Comparison of ENCODE assay signal across 8 cellular contexts in the genomic region with DNA sequence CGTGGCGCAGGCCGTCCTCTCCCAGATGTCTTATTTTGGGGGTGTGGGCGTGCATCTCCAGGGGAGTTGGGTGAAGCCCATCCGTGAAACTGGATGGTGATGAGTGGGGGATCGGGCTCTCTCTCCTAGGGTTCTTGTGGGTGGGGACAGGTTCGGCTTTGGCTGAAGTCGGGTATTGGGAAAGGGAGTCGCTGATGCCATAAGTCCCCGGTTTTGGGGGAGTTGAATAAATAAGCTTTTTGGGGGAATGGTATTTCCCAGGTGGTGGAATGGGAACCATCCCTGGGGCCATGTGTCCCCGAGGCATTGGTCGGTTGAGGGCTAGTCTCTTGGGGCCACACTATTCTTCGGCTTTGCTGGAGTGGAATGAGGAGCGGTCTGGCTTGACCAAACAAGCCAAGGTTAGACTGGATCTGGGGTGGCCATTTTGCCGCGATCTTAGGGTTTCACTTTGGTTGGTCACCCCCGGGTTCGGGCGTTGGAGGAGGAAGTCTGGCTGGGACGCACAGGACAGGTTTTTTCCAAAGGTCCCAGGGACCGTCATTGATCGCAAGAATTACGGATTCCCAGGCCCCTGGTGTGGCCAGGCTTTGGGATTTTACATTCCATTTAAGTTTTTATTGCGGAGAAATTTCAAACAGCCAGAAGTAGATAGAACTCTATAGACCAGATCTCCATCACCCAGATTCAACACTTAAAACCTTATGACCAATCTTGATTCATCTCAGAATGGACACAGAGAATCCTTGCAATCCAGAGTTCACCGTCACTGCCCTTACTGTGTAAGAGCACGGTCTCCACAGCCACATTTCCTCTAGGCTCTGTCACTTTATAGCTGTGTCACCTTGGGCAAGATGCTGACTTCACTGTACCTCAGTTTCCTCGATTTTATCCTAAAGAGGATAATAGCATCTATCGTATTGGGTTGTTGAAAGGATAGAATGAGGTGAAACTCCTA. TPM values are rescaled to one million over a fixed set of nuclear protein-coding genes. Genes with fewer than 3 reads are reported as not detected.
DNase-seq lines count a peak whose midpoint lies in the region; ATAC-seq and TF ChIP-seq lines count a peak whose summit lies in the region.

No MANE protein-coding gene starts in this region.

- H3K4me1 ChIP-seq in Caco-2 (0 out of 2 replicates have a peak, but pooled peaks cover 13% of the 10 kb centered on the region), iPS-18a (ENCODE audit: control insufficient read depth, low read depth, low read length) (peaks cover 9% of the 10 kb centered on the region)

- H3K9me3 Mint-ChIP-seq in Caco-2 (ENCODE audit: unreplicated experiment): peaks cover 26% of the 10 kb centered on the region
- H3K9me3 Mint-ChIP-seq in activated naive CD8-positive, alpha-beta T cell treated with anti-CD3 and anti-CD28 coated beads, Interleukin-2, amount 10 ng/mL, durations not matched to agents 7 days and 5 days: peaks cover 12% of the 10 kb centered on the region
- H3K9me3 Mint-ChIP-seq in stimulated activated memory B cell treated with anti-CD40 and anti-IgM and Interleukin-4, amounts not matched to agents 10 μg/mL and 1 μg/mL and 100 μg/mL, for 72 hours: peaks cover 13% of the 10 kb centered on the region

- TSS peak; percentile 58 for BruUV-seq in Caco-2 (replicated peaks; lab: Mats Ljungman, UMichigan)

- peaks cover 17% of the 10 kb centered on the region for H3K4me1 Mint-ChIP-seq in Caco-2 (ENCODE audit: low read depth, unreplicated experiment)
- peaks cover 10% of the 10 kb centered on the region for H3K4me1 Mint-ChIP-seq in activated naive CD8-positive, alpha-beta T cell treated with anti-CD3 and anti-CD28 coated beads, Interleukin-2, amount 10 ng/mL, durations not matched to agents 7 days and 5 days
- H3K4me1 Mint-ChIP-seq in stimulated activated memory B cell treated with anti-CD40 and anti-IgM and Interleukin-4, amounts not matched to agents 10 μg/mL and 1 μg/mL and 100 μg/mL, for 72 hours: peaks cover 41% of the 10 kb centered on the region

- DNase-seq in Caco-2 (peak; percentile 41 to 46), HL-60 (ENCODE audit: low read depth in 1 of 2, low spot score in 1 of 2) (peak in 1 of 2 experiments; percentile 15), D341Med (ENCODE audit: low spot score) (no peak), NCI-H187 (lab: John Stamatoyannopoulos, UW) (no peak)
- no peak for DNase-seq in activated naive CD8-positive, alpha-beta T cell treated with anti-CD3 and anti-CD28 coated beads, Interleukin-2, amount 10 ng/mL, durations not matched to agents 7 days and 5 days
- no peak for DNase-seq in effector CD8-positive, alpha-beta T cell (lab: John Stamatoyannopoulos, UW)

- POLR2A ChIA-PET in Caco-2 (lab: Charles Lee): interaction anchor here (0.6 to 1.5 kb wide), 7 partner anchors 34 to 303 kb away, joined by 3 to 18 read pairs (median 4); a partner anchor contains a TSS
- POLR2A ChIA-PET in activated naive CD8-positive, alpha-beta T cell treated with anti-CD3 and anti-CD28 coated beads, Interleukin-2, amount 10 ng/mL, durations not matched to agents 7 days and 5 days (lab: Charles Lee): interaction anchor here (0.9 to 3.1 kb wide), 4 partner anchors 151 to 1763 kb away, joined by 3 to 24 read pairs (median 4); a partner anchor contains a TSS

- H3K9ac ChIP-seq in iPS-18a (ENCODE audit: low read length): peak overlapping the region; percentile 87

- H3K36me3 ChIP-seq in Caco-2 (ENCODE audit: control insufficient read depth, insufficient read depth, low read length) (peaks cover 3% of the 10 kb centered on the region; the same call in 1 of the 2 replicates), iPS-18a (ENCODE audit: control insufficient read depth, low read depth, low read length) (no peaks in the 10 kb centered on the region)

- H3K27me3 Mint-ChIP-seq in Caco-2 (ENCODE audit: insufficient read depth, unreplicated experiment): no peaks in the 10 kb centered on the region
- peaks cover 10% of the 10 kb centered on the region for H3K27me3 Mint-ChIP-seq in activated naive CD8-positive, alpha-beta T cell treated with anti-CD3 and anti-CD28 coated beads, Interleukin-2, amount 10 ng/mL, durations not matched to agents 7 days and 5 days
- H3K27me3 Mint-ChIP-seq in stimulated activated memory B cell treated with anti-CD40 and anti-IgM and Interleukin-4, amounts not matched to agents 10 μg/mL and 1 μg/mL and 100 μg/mL, for 72 hours: peaks cover 28% of the 10 kb centered on the region

- H3K4me3 ChIP-seq in Caco-2 (ENCODE audit: low read depth, low read length): peak overlapping the region; percentile 68
- peak overlapping the region; percentile 98 for H3K4me3 ChIP-seq in HL-60 (replicated peaks; ENCODE audit: insufficient read depth, low read length)
- peak overlapping the region; percentile 98 for H3K4me3 ChIP-seq in iPS-18a (ENCODE audit: low read length)

- CTCF ChIA-PET in Caco-2 (lab: Charles Lee): interaction anchor here (0.7 to 0.9 kb wide), 2 partner anchors 16 to 142 kb away, joined by 3 to 7 read pairs; no protein-coding TSS in a partner anchor

- no peak for TF ChIP-seq CTCF in Caco-2 (IDR thresholded peaks at IDR 0.05; ENCODE audit: insufficient read depth in 1 of 2, low read depth in 1 of 2, low read length in 1 of 2, severe bottlenecking in 1 of 2, unreplicated experiment in 1 of 2)
- no peak for TF ChIP-seq CTCF in HL-60 (IDR thresholded peaks at IDR 0.05; ENCODE audit: insufficient read depth, low read length)

- H3K9me3 ChIP-seq in Caco-2 (peaks cover 16% of the 10 kb centered on the region; the same call in 1 of the 2 replicates), iPS-18a (ENCODE audit: control insufficient read depth, low read depth, low read length) (no peaks in the 10 kb centered on the region)

- no peaks in the 10 kb centered on the region for H3K27me3 ChIP-seq in Caco-2 (replicated peaks; ENCODE audit: control insufficient read depth, insufficient read depth, low read length)
- H3K27me3 ChIP-seq in HL-60 (ENCODE audit: insufficient read depth, poor library complexity, severe bottlenecking): no peaks in the 10 kb centered on the region
- H3K27me3 ChIP-seq in iPS-18a (ENCODE audit: control insufficient read depth, insufficient read depth, low read length): peaks cover 3% of the 10 kb centered on the region

- H3K27ac Mint-ChIP-seq in Caco-2 (ENCODE audit: unreplicated experiment): peak overlapping the region; percentile 96
- peak overlapping the region; percentile 99 for H3K27ac Mint-ChIP-seq in activated naive CD8-positive, alpha-beta T cell treated with anti-CD3 and anti-CD28 coated beads, Interleukin-2, amount 10 ng/mL, durations not matched to agents 7 days and 5 days
- peak overlapping the region; percentile 95 for H3K27ac Mint-ChIP-seq in stimulated activated memory B cell treated with anti-CD40 and anti-IgM and Interleukin-4, amounts not matched to agents 10 μg/mL and 1 μg/mL and 100 μg/mL, for 72 hours

- H3K27ac ChIP-seq in HL-60 (replicated peaks): peak overlapping the region; percentile 96
- H3K27ac ChIP-seq in iPS-18a (ENCODE audit: low read length): peak overlapping the region; percentile 76

- intact Hi-C loops in Caco-2 (cut with micrococcal nuclease; ENCODE audit: unreplicated experiment): loop anchor here (2.0 to 5.0 kb wide), 2 partner anchors 36 to 98 kb away; no protein-coding TSS in a partner anchor

- peaks cover 27% of the 10 kb centered on the region for H3K36me3 Mint-ChIP-seq in Caco-2 (ENCODE audit: insufficient read depth, unreplicated experiment)
- H3K36me3 Mint-ChIP-seq in activated naive CD8-positive, alpha-beta T cell treated with anti-CD3 and anti-CD28 coated beads, Interleukin-2, amount 10 ng/mL, durations not matched to agents 7 days and 5 days: peaks cover 17% of the 10 kb centered on the region
- peaks cover 31% of the 10 kb centered on the region for H3K36me3 Mint-ChIP-seq in stimulated activated memory B cell treated with anti-CD40 and anti-IgM and Interleukin-4, amounts not matched to agents 10 μg/mL and 1 μg/mL and 100 μg/mL, for 72 hours

- no peak for ATAC-seq in activated naive CD8-positive, alpha-beta T cell treated with anti-CD3 and anti-CD28 coated beads, Interleukin-2, amount 10 ng/mL, durations not matched to agents 7 days and 5 days (ENCODE audit: low read depth)
- ATAC-seq in stimulated activated memory B cell treated with anti-CD40 and anti-IgM and Interleukin-4, amounts not matched to agents 10 μg/mL and 1 μg/mL and 100 μg/mL, for 72 hours: no peak

- H3K4me3 Mint-ChIP-seq in Caco-2 (ENCODE audit: unreplicated experiment): peak overlapping the region; percentile 96
- H3K4me3 Mint-ChIP-seq in activated naive CD8-positive, alpha-beta T cell treated with anti-CD3 and anti-CD28 coated beads, Interleukin-2, amount 10 ng/mL, durations not matched to agents 7 days and 5 days: peak overlapping the region; percentile 85
- peak overlapping the region; percentile 96 for H3K4me3 Mint-ChIP-seq in stimulated activated memory B cell treated with anti-CD40 and anti-IgM and Interleukin-4, amounts not matched to agents 10 μg/mL and 1 μg/mL and 100 μg/mL, for 72 hours

RNA-seq across cellular contexts. Expression of a gene that starts 0.7 kb away (rescaled TPM):
- 14.8 and 17.4 TPM in 2 replicates for total RNA-seq in Caco-2 (2022)
- 1 to 10 TPM; 9.2 TPM for total RNA-seq in activated naive CD8-positive, alpha-beta T cell treated with anti-CD3 and anti-CD28 coated beads, Interleukin-2, amount 10 ng/mL, durations not matched to agents 7 days and 5 days

Comparison
In these comparisons a context has a peak if more than half of its experiments do, and no peak if none do; other contexts are left out.
1. DNase-seq: peak in Caco-2 (2 of 2); none in activated naive CD8-positive, alpha-beta T cell treated with anti-CD3 and anti-CD28 coated beads, Interleukin-2, amount 10 ng/mL, durations not matched to agents 7 days and 5 days (single experiment), D341Med (single experiment), NCI-H187 (0 of 2) and effector CD8-positive, alpha-beta T cell (single experiment).
2. Peak in every context shown above with its lines, with median percentiles within 50 percentile points of each other: H3K4me3 ChIP-seq, H3K27ac Mint-ChIP-seq and H3K4me3 Mint-ChIP-seq.